ENCODE assay signal across 19 cellular contexts in genomic region chr13:48508001-48508400, GRCh38. TPM values are rescaled to one million over a fixed set of nuclear protein-coding genes. Genes with fewer than 3 reads are reported as not detected.
DNase-seq lines count a peak whose midpoint lies in the region; ATAC-seq and TF ChIP-seq lines count a peak whose summit lies in the region.
"Had no signal": no experiment of that assay in that cellular context is flagged by ENCODE, and none has a peak within 500 bp of the region (broad histone marks: within the 10 kb centered on the region; RNA-seq: fewer than 3 reads in every experiment).

No MANE protein-coding gene starts in this region.

- peak; percentile 49 for DNase-seq in activated CD4-positive, alpha-beta T cell treated with anti-CD3 and anti-CD28 coated beads, Interleukin-2, amount 10 ng/mL, durations not matched to agents 24 days and 14 days
- DNase-seq in activated CD4-positive, alpha-beta T cell treated with anti-CD3 and anti-CD28 coated beads for 1 hour, result no peak
- DNase-seq in epithelial cell of prostate (ENCODE audit: low read depth, low spot score) (peak; percentile 97), Calu3 (no peak)
- DNase-seq: 8988T; CD8-positive, alpha-beta T cell; KG1; NCI-H1436; NCI-H1930; NCI-H2171; NCI-H446 treated with DMSO at 0.1 percent for 48 hours; Peyer's patch; SHP77 had no signal

- peaks cover 22% of the 10 kb centered on the region for H3K36me3 Mint-ChIP-seq in activated CD4-positive, alpha-beta T cell treated with anti-CD3 and anti-CD28 coated beads, Interleukin-2, amount 10 ng/mL, durations not matched to agents 24 days and 14 days (ENCODE audit: low read depth)
- no peaks in the 10 kb centered on the region for H3K36me3 Mint-ChIP-seq in Calu3 (ENCODE audit: insufficient read depth, unreplicated experiment)

- no peak overlapping the region for H3K4me3 ChIP-seq in skin epidermis
- H3K4me3 ChIP-seq: Peyer's patch, SK-N-MC had no signal

- intact Hi-C loops in activated CD4-positive, alpha-beta T cell treated with anti-CD3 and anti-CD28 coated beads, Interleukin-2, amount 10 ng/mL, durations not matched to agents 24 days and 14 days (cut with micrococcal nuclease), result loop anchor here (10.0 kb wide), 2 partner anchors 273 to 1617 kb away; partner anchors contain the start of gene ITM2B
- intact Hi-C loops in Calu3 (cut with micrococcal nuclease; ENCODE audit: unreplicated experiment), result no loop called here

- H3K4me3 Mint-ChIP-seq in activated CD4-positive, alpha-beta T cell treated with anti-CD3 and anti-CD28 coated beads, Interleukin-2, amount 10 ng/mL, durations not matched to agents 24 days and 14 days, result no peak overlapping the region
- H3K4me3 Mint-ChIP-seq in Calu3 (ENCODE audit: low read depth, unreplicated experiment), result no peak overlapping the region
- H3K4me3 Mint-ChIP-seq: B cell; CD8-positive, alpha-beta T cell had no signal

- no peak overlapping the region for H3K27ac Mint-ChIP-seq in activated CD4-positive, alpha-beta T cell treated with anti-CD3 and anti-CD28 coated beads, Interleukin-2, amount 10 ng/mL, durations not matched to agents 24 days and 14 days
- no peak overlapping the region for H3K27ac Mint-ChIP-seq in Calu3 (ENCODE audit: unreplicated experiment)
- H3K27ac Mint-ChIP-seq: B cell; CD8-positive, alpha-beta T cell had no signal

- no peak for TF ChIP-seq CTCF in Calu3 (IDR thresholded peaks at IDR 0.05; ENCODE audit: unreplicated experiment)

- peaks cover 5% of the 10 kb centered on the region for H3K9me3 Mint-ChIP-seq in activated CD4-positive, alpha-beta T cell treated with anti-CD3 and anti-CD28 coated beads, Interleukin-2, amount 10 ng/mL, durations not matched to agents 24 days and 14 days
- H3K9me3 Mint-ChIP-seq in Calu3 (ENCODE audit: low read depth, unreplicated experiment), result no peaks in the 10 kb centered on the region
- H3K9me3 Mint-ChIP-seq: CD8-positive, alpha-beta T cell had no signal

- peaks cover 52% of the 10 kb centered on the region for H3K4me1 Mint-ChIP-seq in activated CD4-positive, alpha-beta T cell treated with anti-CD3 and anti-CD28 coated beads, Interleukin-2, amount 10 ng/mL, durations not matched to agents 24 days and 14 days
- H3K4me1 Mint-ChIP-seq in Calu3 (ENCODE audit: low read depth, unreplicated experiment), result no peaks in the 10 kb centered on the region

- no peak for ATAC-seq in HG02798 (IDR thresholded peaks at IDR 0.05; ENCODE audit: poor library complexity, unreplicated experiment)
- no peak for ATAC-seq in GM19467 (IDR thresholded peaks at IDR 0.05; ENCODE audit: unreplicated experiment)
- ATAC-seq: CD8-positive, alpha-beta T cell had no signal

- H3K9me3 ChIP-seq in KOPT-K1 (ENCODE audit: insufficient read depth, low read length, poor library complexity, severe bottlenecking), result no peaks in the 10 kb centered on the region
- H3K9me3 ChIP-seq: Peyer's patch had no signal

- H3K36me3 ChIP-seq in KOPT-K1 (ENCODE audit: insufficient read depth, low read length), result peaks cover 24% of the 10 kb centered on the region
- H3K36me3 ChIP-seq: Peyer's patch had no signal

- peak overlapping the region; percentile 100 for H3K27ac ChIP-seq in KOPT-K1 (ENCODE audit: low read depth, low read length, poor library complexity, severe bottlenecking)
- H3K27ac ChIP-seq in epithelial cell of prostate, result peak overlapping the region; percentile 95
- peak overlapping the region in 19 of 21 experiments; percentile 14 to 94 (median 78) for H3K27ac ChIP-seq in skin epidermis
- H3K27ac ChIP-seq: Peyer's patch, SK-N-MC had no signal

- CTCF ChIA-PET in Calu3 (lab: Charles Lee), result no interaction called here

- BruUV-seq in Calu3 (replicated peaks; lab: Mats Ljungman, UMichigan), result no TSS peak

- H3K27me3 Mint-ChIP-seq in activated CD4-positive, alpha-beta T cell treated with anti-CD3 and anti-CD28 coated beads, Interleukin-2, amount 10 ng/mL, durations not matched to agents 24 days and 14 days, result peaks cover 7% of the 10 kb centered on the region
- H3K27me3 Mint-ChIP-seq in Calu3 (ENCODE audit: unreplicated experiment), result no peaks in the 10 kb centered on the region

RNA-seq across cellular contexts. Expression of gene RCBTB2, which starts 24.9 kb away (rescaled TPM):
- total RNA-seq in activated CD4-positive, alpha-beta T cell treated with anti-CD3 and anti-CD28 coated beads, Interleukin-2, amount 10 ng/mL, durations not matched to agents 24 days and 14 days, result 1.6 and 1.7 TPM in 2 replicates
- 3.0 and 3.7 TPM in 2 replicates for total RNA-seq in Calu3 (2022)

Comparison
In these comparisons a context has a peak if more than half of its experiments do, and no peak if none do; other contexts are left out.
1. DNase-seq: peak in activated CD4-positive, alpha-beta T cell treated with anti-CD3 and anti-CD28 coated beads, Interleukin-2, amount 10 ng/mL, durations not matched to agents 24 days and 14 days (single experiment) and epithelial cell of prostate (single experiment); none in activated CD4-positive, alpha-beta T cell treated with anti-CD3 and anti-CD28 coated beads for 1 hour (single experiment) and Calu3 (single experiment).
2. Peak in every context shown above with its lines, with median percentiles within 50 percentile points of each other: H3K27ac ChIP-seq.